8 cellular contexts compared by ENCODE assay signal in the genomic region with DNA sequence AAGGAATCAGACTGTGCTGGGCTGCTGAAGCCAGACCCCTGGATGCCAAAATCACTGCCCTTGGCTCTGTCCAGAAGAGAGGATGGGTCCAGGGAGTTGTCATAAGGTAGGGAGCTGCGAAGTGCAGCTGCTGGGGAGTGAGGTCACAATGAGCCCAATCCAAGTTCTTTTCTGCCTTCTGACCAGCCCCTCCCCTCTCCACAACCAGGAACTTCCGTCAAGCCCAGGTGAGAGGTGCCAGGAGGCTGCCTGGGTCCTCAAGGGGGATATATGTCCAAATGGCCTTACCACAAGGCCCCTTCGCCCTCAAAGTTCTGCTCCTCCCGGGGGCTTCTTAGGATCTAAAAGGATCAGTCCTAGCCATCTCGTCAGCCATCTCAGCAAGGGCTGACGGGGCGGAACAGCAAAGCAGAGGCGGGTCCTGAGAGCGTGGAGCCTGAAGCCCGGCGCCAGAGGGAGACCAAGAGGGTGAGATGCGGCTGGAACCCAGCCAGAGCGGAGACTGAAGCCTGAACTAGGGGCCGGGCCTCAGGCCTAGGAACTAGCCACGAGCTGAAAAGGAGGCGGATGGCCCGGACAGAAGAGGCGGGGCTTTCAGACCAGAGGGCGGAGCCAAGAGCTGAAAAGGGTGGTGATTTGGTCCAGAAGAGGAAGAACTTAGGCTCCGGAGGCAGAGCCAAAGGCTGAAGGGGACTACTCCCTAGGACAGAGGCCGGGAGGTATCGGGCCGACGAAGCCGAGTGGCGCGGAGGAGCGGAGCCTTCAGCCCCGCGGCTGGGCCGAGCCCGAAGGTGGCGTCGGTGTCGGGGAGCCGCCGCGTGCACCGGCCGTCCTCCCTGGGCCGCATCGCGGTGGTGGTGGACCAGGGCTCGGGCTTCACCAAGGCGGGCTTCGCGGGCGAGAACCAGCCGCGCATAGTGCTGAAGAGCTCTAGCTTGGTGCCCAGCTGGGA. TPM values are rescaled to one million over a fixed set of nuclear protein-coding genes. Genes with fewer than 3 reads are reported as not detected.
DNase-seq lines count a peak whose midpoint lies in the region; ATAC-seq and TF ChIP-seq lines count a peak whose summit lies in the region.

ACTL10 (plus strand) TSS at position 651 of the 952 bp plus-strand sequence. CDS start 555 bp downstream, outside the sequence.

- no peaks in the 10 kb centered on the region for H3K9me3 ChIP-seq in suprapubic skin

- H3K4me1 Mint-ChIP-seq in activated naive CD8-positive, alpha-beta T cell (ENCODE audit: low read depth): peaks cover 26% of the 10 kb centered on the region

- H3K36me3 ChIP-seq in suprapubic skin: peaks cover 2% of the 10 kb centered on the region

- WGBS in suprapubic skin: under 1% methylated on average over 42 of the region's 50 CpGs

- H3K27me3 Mint-ChIP-seq in activated naive CD8-positive, alpha-beta T cell: no peaks in the 10 kb centered on the region

- H3K27me3 ChIP-seq in suprapubic skin: no peaks in the 10 kb centered on the region

- H3K4me3 ChIP-seq in suprapubic skin: peak within 1 kb of the TSS; percentile 56

- ATAC-seq in GM21576 (IDR thresholded peaks at IDR 0.05; ENCODE audit: unreplicated experiment): peak; percentile 59
- peak; percentile 91 for ATAC-seq in omental fat pad (ENCODE audit: low FRiP score)

- peak within 1 kb of the TSS; percentile 94 for H3K4me3 Mint-ChIP-seq in activated naive CD8-positive, alpha-beta T cell

- no peak for TF ChIP-seq EP300 in suprapubic skin (IDR thresholded peaks at IDR 0.05)

- no peaks in the 10 kb centered on the region for H3K36me3 Mint-ChIP-seq in activated naive CD8-positive, alpha-beta T cell

- no peak for TF ChIP-seq CTCF in omental fat pad (IDR thresholded peaks at IDR 0.05)
- TF ChIP-seq CTCF in suprapubic skin (IDR thresholded peaks at IDR 0.05): peak in 1 of 2 donors; percentile 29

- no peaks in the 10 kb centered on the region for H3K9me3 Mint-ChIP-seq in activated naive CD8-positive, alpha-beta T cell (ENCODE audit: low read depth)

- peak within 1 kb of the TSS; percentile 71 for H3K27ac ChIP-seq in suprapubic skin

- DNase-seq in Daoy (ENCODE audit: low read depth) (peak; percentile 97), KG1 (lab: John Stamatoyannopoulos, UW) (peak; percentile 12), SKM-1 (lab: John Stamatoyannopoulos, UW; ENCODE audit: unreplicated experiment) (peak; percentile 93), glomerular visceral epithelial cell (ENCODE audit: extremely low spot score) (peak; percentile 98), omental fat pad (ENCODE audit: low spot score) (peak; percentile 97), suprapubic skin (ENCODE audit: low spot score in 2 of 2) (peak; percentile 98)

- peak within 1 kb of the TSS; percentile 89 for H3K27ac Mint-ChIP-seq in activated naive CD8-positive, alpha-beta T cell

- peak in 1 of 2 donors; percentile 40 for TF ChIP-seq POLR2A in suprapubic skin (IDR thresholded peaks at IDR 0.05)

- peaks cover 53% of the 10 kb centered on the region for H3K4me1 ChIP-seq in suprapubic skin

RNA-seq across cellular contexts. Expression of gene ACTL10, which starts in this region (rescaled TPM):
- 0.06 and 0.18 TPM in 2 replicates for total RNA-seq in Daoy (2014; rRNA removed; shearing (Covaris generic))
- total RNA-seq in omental fat pad (1 to 10 TPM; 1.1 to 2.4 (median 1.8) TPM), suprapubic skin (1 to 10 TPM; 1.3 to 4.9 (median 3.0) TPM)

Comparison
In these comparisons a context has a peak if more than half of its experiments do, and no peak if none do; other contexts are left out.
1. Peak in every context shown above with its lines: DNase-seq, ATAC-seq, H3K4me3 ChIP-seq and H3K27ac ChIP-seq.
2. Peak in DNase-seq in Daoy; RNA of the gene not detected or under 1 TPM.
3. DNase-seq: peak in every context shown above with its lines; median percentile 98 in glomerular visceral epithelial cell; 98 in suprapubic skin; 97 in Daoy; 97 in omental fat pad; 93 in SKM-1; 12 in KG1.